In the genomic region with DNA sequence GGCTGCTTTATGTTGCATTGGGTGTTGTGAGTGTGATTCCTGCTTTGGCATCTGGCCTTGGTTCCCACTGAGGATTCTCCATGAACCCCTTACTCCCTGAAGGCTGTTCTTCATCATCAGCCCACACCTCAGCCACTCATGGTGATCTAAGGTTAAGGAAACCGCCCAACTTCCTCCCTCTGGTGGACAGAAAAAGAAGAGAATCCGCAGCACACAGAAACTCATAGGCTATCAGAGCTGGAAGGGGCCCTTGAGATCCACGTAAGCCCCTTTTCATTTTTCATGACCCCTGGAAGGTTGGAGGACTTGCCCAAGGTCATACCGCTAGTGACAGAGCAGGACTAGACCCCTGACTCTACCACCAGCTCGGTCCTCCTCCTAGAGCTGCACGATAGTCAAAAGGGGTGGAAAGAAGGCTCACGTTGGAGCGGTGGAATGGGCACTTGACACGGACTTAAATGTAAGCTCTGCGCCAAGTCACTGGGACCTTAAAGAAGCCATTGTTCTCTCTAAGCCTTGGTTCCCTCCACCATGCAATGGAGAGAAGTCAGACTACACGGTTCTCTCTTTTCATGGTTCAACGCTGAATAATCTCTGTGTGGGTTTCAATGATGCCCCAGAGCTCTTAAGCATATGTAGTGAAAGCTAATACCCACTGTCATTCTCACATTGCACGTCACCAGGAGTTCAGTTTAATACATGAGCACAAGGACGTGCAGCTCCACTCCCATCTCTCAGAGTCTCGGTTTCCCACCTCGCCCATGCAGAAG, we compare ENCODE assay signal across 8 cellular contexts.
DNase-seq lines count a peak whose midpoint lies in the region; ATAC-seq lines count a peak whose summit lies in the region.

No MANE protein-coding gene starts in this region.

- peak; percentile 22 for DNase-seq in NCI-H2196 (lab: John Stamatoyannopoulos, UW; ENCODE audit: unreplicated experiment)
- DNase-seq in NCI-H2196 treated with DMSO at 0.1 percent for 48 hours (lab: John Stamatoyannopoulos, UW; ENCODE audit: unreplicated experiment): no peak
- DNase-seq in KG1 (lab: John Stamatoyannopoulos, UW): peak; percentile 34
- DNase-seq in activated CD4-positive, alpha-beta memory T cell treated with anti-CD3 and anti-CD28 coated beads for 36 hours: peak; percentile 42
- peak; percentile 16 for DNase-seq in iPS DF 6.9 (ENCODE audit: low read depth, low spot score)
- no peak for DNase-seq in NCI-H187 (lab: John Stamatoyannopoulos, UW)
- no peak for DNase-seq in cerebellum (ENCODE audit: low spot score)

- no peaks in the 10 kb centered on the region for H3K9me3 ChIP-seq in iPS DF 6.9 (ENCODE audit: control insufficient read depth, insufficient read depth, low read length)

- ATAC-seq in HG02884 (IDR thresholded peaks at IDR 0.05; ENCODE audit: unreplicated experiment): no peak

- H3K9me3 Mint-ChIP-seq in activated CD4-positive, alpha-beta memory T cell treated with anti-CD3 and anti-CD28 coated beads for 36 hours: no peaks in the 10 kb centered on the region

- H3K36me3 Mint-ChIP-seq in activated CD4-positive, alpha-beta memory T cell treated with anti-CD3 and anti-CD28 coated beads for 36 hours: no peaks in the 10 kb centered on the region

- H3K4me1 ChIP-seq in iPS DF 6.9 (ENCODE audit: control insufficient read depth, insufficient read depth, low read length): no peaks in the 10 kb centered on the region

- POLR2A ChIA-PET in activated CD4-positive, alpha-beta memory T cell treated with anti-CD3 and anti-CD28 coated beads for 36 hours (lab: Charles Lee): interaction anchor here (0.9 kb wide), 1 partner anchor 99 kb away, joined by 3 read pairs; a partner anchor contains a TSS

- no peaks in the 10 kb centered on the region for H3K27me3 ChIP-seq in iPS DF 6.9 (ENCODE audit: control insufficient read depth, insufficient read depth, low read length)

- peaks cover 51% of the 10 kb centered on the region for H3K4me1 Mint-ChIP-seq in activated CD4-positive, alpha-beta memory T cell treated with anti-CD3 and anti-CD28 coated beads for 36 hours (ENCODE audit: low read depth)

- no peak overlapping the region for H3K27ac Mint-ChIP-seq in activated CD4-positive, alpha-beta memory T cell treated with anti-CD3 and anti-CD28 coated beads for 36 hours

- no peaks in the 10 kb centered on the region for H3K27me3 Mint-ChIP-seq in activated CD4-positive, alpha-beta memory T cell treated with anti-CD3 and anti-CD28 coated beads for 36 hours

- H3K36me3 ChIP-seq in iPS DF 6.9 (ENCODE audit: control insufficient read depth, insufficient read depth, low read length): no peaks in the 10 kb centered on the region

- WGBS in iPS DF 6.9 (ENCODE audit: insufficient coverage, insufficient read length): no CpG with 5 or more reads among the region's 16 CpGs

- intact Hi-C loops in activated CD4-positive, alpha-beta memory T cell treated with anti-CD3 and anti-CD28 coated beads for 36 hours (cut with micrococcal nuclease): loop anchor here (1.0 kb wide), 3 partner anchors 99 to 174 kb away; a partner anchor contains a TSS

- H3K4me3 Mint-ChIP-seq in activated CD4-positive, alpha-beta memory T cell treated with anti-CD3 and anti-CD28 coated beads for 36 hours: no peak overlapping the region

- H3K27ac ChIP-seq in iPS DF 6.9 (ENCODE audit: low read length): no peak overlapping the region

- no peak overlapping the region for H3K4me3 ChIP-seq in iPS DF 6.9 (ENCODE audit: low read length)

- CTCF ChIA-PET in activated CD4-positive, alpha-beta memory T cell treated with anti-CD3 and anti-CD28 coated beads for 36 hours (lab: Charles Lee): interaction anchor here (0.6 to 14.3 kb wide), 32 partner anchors 9 to 937 kb away, joined by 3 to 136 read pairs (median 7); a partner anchor contains a TSS

Comparison
In these comparisons a context has a peak if more than half of its experiments do, and no peak if none do; other contexts are left out.
1. DNase-seq: peak in NCI-H2196 (single experiment), KG1 (single experiment), activated CD4-positive, alpha-beta memory T cell treated with anti-CD3 and anti-CD28 coated beads for 36 hours (single experiment) and iPS DF 6.9 (single experiment); none in NCI-H2196 treated with DMSO at 0.1 percent for 48 hours (single experiment), NCI-H187 (0 of 2) and cerebellum (single experiment).